ENCODE assay signal across 8 cellular contexts in genomic region chr11:31509017-31509411, GRCh38. TPM values are rescaled to one million over a fixed set of nuclear protein-coding genes. Genes with fewer than 3 reads are reported as not detected.
DNase-seq lines count a peak whose midpoint lies in the region; ATAC-seq lines count a peak whose summit lies in the region.

No MANE protein-coding gene starts in this region.

- peak; percentile 49 for DNase-seq in DMS53 (lab: John Stamatoyannopoulos, UW)
- no peak for DNase-seq in DMS53 treated with DMSO at 0.1 percent for 48 hours (lab: John Stamatoyannopoulos, UW; ENCODE audit: unreplicated experiment)
- peak; percentile 35 for DNase-seq in M059J (ENCODE audit: low read depth)
- no peak for DNase-seq in central memory CD8-positive, alpha-beta T cell (ENCODE audit: low spot score in 2 of 2)
- no peak for DNase-seq in NCI-H1436 treated with DMSO at 0.1 percent for 48 hours (lab: John Stamatoyannopoulos, UW)
- no peak for DNase-seq in mesenteric fat pad (ENCODE audit: low spot score)

- H3K27me3 Mint-ChIP-seq in central memory CD8-positive, alpha-beta T cell, result no peaks in the 10 kb centered on the region

- peaks cover 7% of the 10 kb centered on the region for H3K4me1 ChIP-seq in mononuclear cell (ENCODE audit: insufficient read depth, low read length)

- no peaks in the 10 kb centered on the region for H3K9me3 ChIP-seq in mononuclear cell (ENCODE audit: low read depth, low read length)

- H3K9me3 Mint-ChIP-seq in central memory CD8-positive, alpha-beta T cell, result no peaks in the 10 kb centered on the region

- ATAC-seq in GM21529 (IDR thresholded peaks at IDR 0.05; ENCODE audit: unreplicated experiment), result peak; percentile 8
- ATAC-seq in central memory CD8-positive, alpha-beta T cell (replicated peaks; ENCODE audit: extremely low read depth, poor library complexity, severe bottlenecking), result peak; percentile 35

- H3K4me3 ChIP-seq in mononuclear cell (ENCODE audit: low read length), result peak overlapping the region; percentile 94

- H3K4me1 Mint-ChIP-seq in central memory CD8-positive, alpha-beta T cell, result peaks cover 61% of the 10 kb centered on the region

- H3K27me3 ChIP-seq in mononuclear cell (ENCODE audit: insufficient read depth, low read length), result no peaks in the 10 kb centered on the region

- peak overlapping the region; percentile 96 for H3K4me3 Mint-ChIP-seq in central memory CD8-positive, alpha-beta T cell

- peaks cover 22% of the 10 kb centered on the region for H3K36me3 Mint-ChIP-seq in central memory CD8-positive, alpha-beta T cell (ENCODE audit: insufficient read depth)

- peak overlapping the region; percentile 97 for H3K27ac Mint-ChIP-seq in central memory CD8-positive, alpha-beta T cell (ENCODE audit: low read depth)

RNA-seq across cellular contexts. Expression of gene IMMP1L, which starts 0.4 kb away (rescaled TPM):
- 42.7 and 49.3 TPM in 2 replicates for total RNA-seq in M059J (2014; rRNA removed; shearing (Covaris generic))
- total RNA-seq in mononuclear cell (11.6 TPM), mesenteric fat pad (9.4 TPM)

RNA-seq across cellular contexts. Expression of gene ELP4, which starts 0.6 kb away (rescaled TPM):
- total RNA-seq in M059J (2014; rRNA removed; shearing (Covaris generic)), result 60.0 and 93.0 TPM in 2 replicates
- total RNA-seq in mononuclear cell, result 17.7 TPM
- total RNA-seq in mesenteric fat pad, result 16.4 TPM

Comparison
In these comparisons a context has a peak if more than half of its experiments do, and no peak if none do; other contexts are left out.
1. DNase-seq: peak in DMS53 (single experiment) and M059J (single experiment); none in DMS53 treated with DMSO at 0.1 percent for 48 hours (single experiment), central memory CD8-positive, alpha-beta T cell (0 of 2), NCI-H1436 treated with DMSO at 0.1 percent for 48 hours (single experiment) and mesenteric fat pad (single experiment).